Comparison of ENCODE assay signal across 1 cellular context in the genomic region with DNA sequence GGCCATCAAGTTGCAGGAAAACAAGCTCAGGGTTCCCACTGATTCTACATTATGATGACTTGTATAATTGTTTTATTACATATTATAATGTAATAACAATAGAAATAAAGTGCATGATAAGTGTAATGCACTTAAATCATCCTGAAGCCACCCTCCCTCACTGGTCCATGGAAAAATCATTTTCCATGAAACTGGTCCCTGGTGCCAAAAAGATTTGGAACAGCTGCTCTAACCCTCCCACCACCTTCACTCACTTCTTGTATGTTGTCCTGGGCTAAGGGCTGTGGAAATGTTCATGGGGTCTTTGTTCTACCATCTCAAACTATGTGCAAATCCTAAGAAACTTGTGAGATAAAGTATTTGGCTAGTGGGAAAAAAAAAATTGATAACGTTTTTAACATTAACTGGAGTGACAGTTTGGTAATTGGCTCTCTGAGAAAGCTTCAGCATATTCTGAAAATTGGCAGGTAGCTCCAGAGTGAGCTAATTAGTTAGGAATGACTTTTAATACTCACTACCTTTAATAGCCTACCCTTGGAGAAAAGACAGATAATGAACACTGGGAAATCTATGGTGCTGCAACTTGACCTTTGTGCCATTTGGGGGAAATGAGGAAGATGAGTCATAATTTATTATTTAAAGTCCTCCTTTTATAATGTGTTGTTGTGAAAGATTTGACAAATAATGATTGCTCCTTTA.
TF ChIP-seq lines count a peak whose summit lies in the region.

No MANE protein-coding gene starts in this region.

TF ChIP-seq in endothelial cell of umbilical vein, 7 proteins besides CTCF, POLR2A, EP300 and RAD21 (continued from another document):
- TF ChIP-seq GATA2 (IDR thresholded peaks at IDR 0.05; ENCODE audit: insufficient read depth, insufficient read length, low read depth, low read length) (no peak), JUN (IDR thresholded peaks at IDR 0.05; ENCODE audit: borderline replicate concordance, insufficient read depth, insufficient read length, low read depth) (peak; percentile 93), POLR2AphosphoS5 (IDR thresholded peaks at IDR 0.05; ENCODE audit: insufficient read depth, low read depth, low read length) (no peak), EZH2 (IDR thresholded peaks at IDR 0.05; ENCODE audit: borderline replicate concordance, low read depth, low read length, severe bottlenecking) (no peak), FOS (IDR thresholded peaks at IDR 0.05; ENCODE audit: borderline replicate concordance, insufficient read depth, low read length) (peak; percentile 79)
- TF ChIP-seq, protein P1, sequence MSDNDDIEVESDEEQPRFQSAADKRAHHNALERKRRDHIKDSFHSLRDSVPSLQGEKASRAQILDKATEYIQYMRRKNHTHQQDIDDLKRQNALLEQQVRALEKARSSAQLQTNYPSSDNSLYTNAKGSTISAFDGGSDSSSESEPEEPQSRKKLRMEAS (IDR thresholded peaks at IDR 0.05; ENCODE audit: insufficient read depth, insufficient read length), result no peak
TF ChIP-seq in endothelial cell of umbilical vein: peak in this region for 2.
